13 cellular contexts compared by ENCODE assay signal in the genomic region with DNA sequence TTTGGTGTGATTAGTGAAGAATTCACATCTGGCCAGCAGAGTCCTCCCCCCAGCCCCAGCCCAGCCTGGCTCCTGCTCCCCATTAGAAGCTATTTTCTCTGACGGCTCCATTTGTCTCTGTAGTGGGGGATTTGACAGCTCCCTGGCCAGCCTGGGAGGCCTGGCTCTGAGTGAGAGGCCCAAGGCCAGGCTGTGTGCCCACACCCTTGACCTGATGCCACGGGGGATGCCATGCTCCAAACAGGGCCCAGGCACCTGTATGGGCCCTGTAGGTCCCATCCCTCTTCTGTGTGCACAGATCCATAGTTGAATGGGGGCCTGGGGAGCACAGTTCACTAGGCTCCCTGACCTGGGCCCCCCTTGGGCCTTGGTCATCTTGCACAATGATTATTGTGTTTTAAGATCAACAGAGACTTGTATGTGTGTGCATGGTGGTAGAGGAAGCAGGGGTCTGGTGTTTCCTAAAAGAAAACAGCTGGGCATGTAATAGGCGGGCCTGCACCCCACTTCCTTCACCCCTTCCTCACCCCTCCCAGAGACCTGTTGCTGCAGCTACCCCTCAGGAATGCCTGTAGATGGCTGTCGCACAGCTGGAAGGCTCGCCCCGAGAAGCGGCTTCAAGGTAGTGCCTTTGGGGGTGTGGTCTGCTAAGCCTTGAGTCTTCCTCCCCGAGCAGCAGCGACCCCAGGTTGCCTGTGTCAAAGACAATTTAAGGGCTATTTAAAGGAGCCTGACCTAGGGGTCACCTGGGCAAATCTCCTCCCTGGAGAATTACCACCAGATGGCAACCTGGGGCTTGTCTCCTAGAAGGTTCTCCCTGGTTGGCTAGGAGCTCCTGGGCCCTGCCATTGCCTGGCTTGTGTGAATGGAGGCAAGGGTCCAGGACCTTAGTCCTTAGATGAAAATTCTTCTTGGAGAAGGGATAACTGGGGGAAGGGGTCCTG. TPM values are rescaled to one million over a fixed set of nuclear protein-coding genes. Genes with fewer than 3 reads are reported as not detected.
DNase-seq lines count a peak whose midpoint lies in the region; ATAC-seq and TF ChIP-seq lines count a peak whose summit lies in the region.
"Had no signal": no experiment of that assay in that cellular context is flagged by ENCODE, and none has a peak within 500 bp of the region (broad histone marks: within the 10 kb centered on the region; RNA-seq: fewer than 3 reads in every experiment).

No MANE protein-coding gene starts in this region.

- CTCF ChIA-PET in HEK293 (lab: Yijun Ruan, JAX), result interaction anchor here (0.6 to 7.8 kb wide), 9 partner anchors 11 to 553 kb away, joined by 3 to 73 read pairs (median 3); a partner anchor contains a TSS

- no peaks in the 10 kb centered on the region for H3K36me3 ChIP-seq in HEK293 (ENCODE audit: control insufficient read depth in 2 of 2, insufficient read depth in 1 of 2, low read length in 2 of 2)

- H3K4me3 ChIP-seq in HEK293 (ENCODE audit: low read depth, low read length), result no peak overlapping the region
- H3K4me3 ChIP-seq: mucosa of descending colon had no signal

- intact Hi-C loops in left cardiac atrium (cut with DNase I), result no loop called here

- POLR2A ChIA-PET in HEK293 (lab: Yijun Ruan, JAX), result interaction anchor here (1.7 kb wide), 1 partner anchor 98 kb away, joined by 4 read pairs; no protein-coding TSS in a partner anchor

- no peaks in the 10 kb centered on the region for H3K9me3 ChIP-seq in HEK293 (ENCODE audit: control insufficient read depth, insufficient read depth, low read depth, low read length)
- H3K9me3 ChIP-seq: mucosa of descending colon had no signal

- TF ChIP-seq CTCF in HEK293 (tag by site-specific recombination; IDR thresholded peaks at IDR 0.05), result 0 out of 2 replicates have a peak, but pooled peaks have one; percentile 33

- in situ Hi-C loops in SK-MEL-5 (cut with HindIII; ENCODE audit: low pct_unique_long_range_greater_than_20kb, low sequenced_read_pairs), result no loop called here

- H3K4me1 ChIP-seq in HEK293 (ENCODE audit: control insufficient read depth, insufficient read depth, low read length), result peaks cover 6% of the 10 kb centered on the region; the same call in 1 of the 2 replicates

- DNase-seq in AML-193 (lab: John Stamatoyannopoulos, UW), result peak; percentile 20 to 37
- DNase-seq in SK-MEL-5 (ENCODE audit: low read depth, low spot score), result peak; percentile 32
- DNase-seq in iPS DF 19.7 (ENCODE audit: low read depth, low spot score), result peak; percentile 78
- no peak for DNase-seq in DMS79 treated with DMSO at 0.1 percent for 48 hours (lab: John Stamatoyannopoulos, UW)
- no peak for DNase-seq in left cardiac atrium
- DNase-seq: EL; stimulated activated CD4-positive, alpha-beta T cell treated with anti-CD3 and anti-CD28 coated beads, Interleukin-15, amount 100 ng/mL, for 24 hours had no signal

- no peak overlapping the region for H3K27ac ChIP-seq in HEK293 (ENCODE audit: extremely low read depth, low read depth, low read length)
- H3K27ac ChIP-seq: RWPE1 had no signal

- no peak for ATAC-seq in HG03442 (IDR thresholded peaks at IDR 0.05; ENCODE audit: unreplicated experiment)
- ATAC-seq in left cardiac atrium, result no peak
- no peak for ATAC-seq in GM21447 (IDR thresholded peaks at IDR 0.05; ENCODE audit: unreplicated experiment)
- ATAC-seq: mucosa of descending colon had no signal

TF ChIP-seq in HEK293, 187 proteins besides CTCF, POLR2A, EP300 and RAD21:
- TF ChIP-seq ZNF654 (tag by site-specific recombination; IDR thresholded peaks at IDR 0.05; ENCODE audit: low read depth), result peak; percentile 8; the same call in 1 of the 2 replicates
- TF ChIP-seq ZNF510 (tag by site-specific recombination; IDR thresholded peaks at IDR 0.05; ENCODE audit: insufficient replicate concordance), result no peak
- peak; percentile 68; the same call in 1 of the 2 replicates for TF ChIP-seq SCRT2 (tag by site-specific recombination; IDR thresholded peaks at IDR 0.05)
TF ChIP-seq in HEK293: peak in this region for 2.

RNA-seq across cellular contexts. Expression of a gene that starts 51.0 kb away (rescaled TPM):
- total RNA-seq in SK-MEL-5 (2014; rRNA removed; shearing (Covaris generic)), result not detected in 2 replicates
- polyA plus RNA-seq in SK-MEL-5 (2015; cell fraction: cytosol; rRNA removed), result not detected in 2 replicates
- polyA plus RNA-seq in SK-MEL-5 (2015; cell fraction: nucleus; rRNA removed), result not detected in 2 replicates
- total RNA-seq in left cardiac atrium, result not detected
- total RNA-seq: activated CD8-positive, alpha-beta memory T cell treated with anti-CD3 and anti-CD28 coated beads for 36 hours; mucosa of descending colon had no signal

Comparison
In these comparisons a context has a peak if more than half of its experiments do, and no peak if none do; other contexts are left out.
1. DNase-seq: peak in AML-193 (2 of 2), SK-MEL-5 (single experiment) and iPS DF 19.7 (single experiment); none in DMS79 treated with DMSO at 0.1 percent for 48 hours (single experiment) and left cardiac atrium (single experiment).